In genomic region chr3:13698498-13698897, GRCh38 we compare ENCODE assay signal across 1 cellular context.
TF ChIP-seq lines count a peak whose summit lies in the region.

No MANE protein-coding gene starts in this region.

TF ChIP-seq in H1, 55 proteins besides CTCF, POLR2A, EP300 and RAD21 (continued from another document):
- TF ChIP-seq, protein P1, sequence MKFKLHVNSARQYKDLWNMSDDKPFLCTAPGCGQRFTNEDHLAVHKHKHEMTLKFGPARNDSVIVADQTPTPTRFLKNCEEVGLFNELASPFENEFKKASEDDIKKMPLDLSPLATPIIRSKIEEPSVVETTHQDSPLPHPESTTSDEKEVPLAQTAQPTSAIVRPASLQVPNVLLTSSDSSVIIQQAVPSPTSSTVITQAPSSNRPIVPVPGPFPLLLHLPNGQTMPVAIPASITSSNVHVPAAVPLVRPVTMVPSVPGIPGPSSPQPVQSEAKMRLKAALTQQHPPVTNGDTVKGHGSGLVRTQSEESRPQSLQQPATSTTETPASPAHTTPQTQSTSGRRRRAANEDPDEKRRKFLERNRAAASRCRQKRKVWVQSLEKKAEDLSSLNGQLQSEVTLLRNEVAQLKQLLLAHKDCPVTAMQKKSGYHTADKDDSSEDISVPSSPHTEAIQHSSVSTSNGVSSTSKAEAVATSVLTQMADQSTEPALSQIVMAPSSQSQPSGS (IDR thresholded peaks at IDR 0.05; ENCODE audit: low read length) = no peak
- TF ChIP-seq SUZ12 (IDR thresholded peaks at IDR 0.05; ENCODE audit: low read length) = no peak
